ENCODE assay signal across 2 cellular contexts in the genomic region with DNA sequence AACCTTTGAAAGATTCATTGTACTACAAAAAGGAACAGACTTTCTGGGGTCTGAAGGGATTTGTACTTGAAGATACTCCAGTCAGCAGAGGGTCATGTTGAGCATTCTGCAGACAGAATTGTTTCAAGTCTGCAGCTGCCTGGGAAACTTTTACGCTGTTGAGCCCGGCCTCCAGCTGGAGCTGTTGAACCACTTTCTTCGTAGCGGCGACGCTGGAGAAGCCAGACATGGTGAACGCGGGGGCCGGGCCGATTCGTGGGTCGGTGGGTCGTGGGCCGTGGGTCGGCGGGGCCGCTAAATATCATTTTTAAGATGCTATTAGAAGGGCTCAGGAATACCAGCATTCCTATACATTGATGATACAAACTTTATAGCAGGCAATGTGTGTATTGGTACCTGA.
A peak's percentile ranks its signal among the peaks of the same experiment; 100 is the strongest.
TF ChIP-seq lines count a peak whose summit lies in the region.

No MANE protein-coding gene starts in this region.

TF ChIP-seq in GM23338, 12 proteins besides CTCF, POLR2A, EP300 and RAD21 (continues in another document):
- TF ChIP-seq, protein P1, sequence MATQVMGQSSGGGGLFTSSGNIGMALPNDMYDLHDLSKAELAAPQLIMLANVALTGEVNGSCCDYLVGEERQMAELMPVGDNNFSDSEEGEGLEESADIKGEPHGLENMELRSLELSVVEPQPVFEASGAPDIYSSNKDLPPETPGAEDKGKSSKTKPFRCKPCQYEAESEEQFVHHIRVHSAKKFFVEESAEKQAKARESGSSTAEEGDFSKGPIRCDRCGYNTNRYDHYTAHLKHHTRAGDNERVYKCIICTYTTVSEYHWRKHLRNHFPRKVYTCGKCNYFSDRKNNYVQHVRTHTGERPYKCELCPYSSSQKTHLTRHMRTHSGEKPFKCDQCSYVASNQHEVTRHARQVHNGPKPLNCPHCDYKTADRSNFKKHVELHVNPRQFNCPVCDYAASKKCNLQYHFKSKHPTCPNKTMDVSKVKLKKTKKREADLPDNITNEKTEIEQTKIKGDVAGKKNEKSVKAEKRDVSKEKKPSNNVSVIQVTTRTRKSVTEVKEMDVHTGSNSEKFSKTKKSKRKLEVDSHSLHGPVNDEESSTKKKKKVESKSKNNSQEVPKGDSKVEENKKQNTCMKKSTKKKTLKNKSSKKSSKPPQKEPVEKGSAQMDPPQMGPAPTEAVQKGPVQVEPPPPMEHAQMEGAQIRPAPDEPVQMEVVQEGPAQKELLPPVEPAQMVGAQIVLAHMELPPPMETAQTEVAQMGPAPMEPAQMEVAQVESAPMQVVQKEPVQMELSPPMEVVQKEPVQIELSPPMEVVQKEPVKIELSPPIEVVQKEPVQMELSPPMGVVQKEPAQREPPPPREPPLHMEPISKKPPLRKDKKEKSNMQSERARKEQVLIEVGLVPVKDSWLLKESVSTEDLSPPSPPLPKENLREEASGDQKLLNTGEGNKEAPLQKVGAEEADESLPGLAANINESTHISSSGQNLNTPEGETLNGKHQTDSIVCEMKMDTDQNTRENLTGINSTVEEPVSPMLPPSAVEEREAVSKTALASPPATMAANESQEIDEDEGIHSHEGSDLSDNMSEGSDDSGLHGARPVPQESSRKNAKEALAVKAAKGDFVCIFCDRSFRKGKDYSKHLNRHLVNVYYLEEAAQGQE (IDR thresholded peaks at IDR 0.05; ENCODE audit: unreplicated experiment), result no peak
- TF ChIP-seq JUNB (IDR thresholded peaks at IDR 0.05; ENCODE audit: unreplicated experiment) (no peak), EZH2phosphoT487 (IDR thresholded peaks at IDR 0.05; ENCODE audit: unreplicated experiment) (no peak), POLR2AphosphoS5 (IDR thresholded peaks at IDR 0.05; ENCODE audit: low read depth) (no peak), NANOG (IDR thresholded peaks at IDR 0.05; ENCODE audit: borderline replicate concordance) (no peak), ZNF331 (CRISPR knock-in tag; IDR thresholded peaks at IDR 0.05; ENCODE audit: low read depth) (no peak), ZNF114 (CRISPR knock-in tag; IDR thresholded peaks at IDR 0.05) (no peak), ETS1 (IDR thresholded peaks at IDR 0.05) (no peak), EZH2 (IDR thresholded peaks at IDR 0.05; ENCODE audit: low read depth, unreplicated experiment) (no peak)
- TF ChIP-seq, protein P2, sequence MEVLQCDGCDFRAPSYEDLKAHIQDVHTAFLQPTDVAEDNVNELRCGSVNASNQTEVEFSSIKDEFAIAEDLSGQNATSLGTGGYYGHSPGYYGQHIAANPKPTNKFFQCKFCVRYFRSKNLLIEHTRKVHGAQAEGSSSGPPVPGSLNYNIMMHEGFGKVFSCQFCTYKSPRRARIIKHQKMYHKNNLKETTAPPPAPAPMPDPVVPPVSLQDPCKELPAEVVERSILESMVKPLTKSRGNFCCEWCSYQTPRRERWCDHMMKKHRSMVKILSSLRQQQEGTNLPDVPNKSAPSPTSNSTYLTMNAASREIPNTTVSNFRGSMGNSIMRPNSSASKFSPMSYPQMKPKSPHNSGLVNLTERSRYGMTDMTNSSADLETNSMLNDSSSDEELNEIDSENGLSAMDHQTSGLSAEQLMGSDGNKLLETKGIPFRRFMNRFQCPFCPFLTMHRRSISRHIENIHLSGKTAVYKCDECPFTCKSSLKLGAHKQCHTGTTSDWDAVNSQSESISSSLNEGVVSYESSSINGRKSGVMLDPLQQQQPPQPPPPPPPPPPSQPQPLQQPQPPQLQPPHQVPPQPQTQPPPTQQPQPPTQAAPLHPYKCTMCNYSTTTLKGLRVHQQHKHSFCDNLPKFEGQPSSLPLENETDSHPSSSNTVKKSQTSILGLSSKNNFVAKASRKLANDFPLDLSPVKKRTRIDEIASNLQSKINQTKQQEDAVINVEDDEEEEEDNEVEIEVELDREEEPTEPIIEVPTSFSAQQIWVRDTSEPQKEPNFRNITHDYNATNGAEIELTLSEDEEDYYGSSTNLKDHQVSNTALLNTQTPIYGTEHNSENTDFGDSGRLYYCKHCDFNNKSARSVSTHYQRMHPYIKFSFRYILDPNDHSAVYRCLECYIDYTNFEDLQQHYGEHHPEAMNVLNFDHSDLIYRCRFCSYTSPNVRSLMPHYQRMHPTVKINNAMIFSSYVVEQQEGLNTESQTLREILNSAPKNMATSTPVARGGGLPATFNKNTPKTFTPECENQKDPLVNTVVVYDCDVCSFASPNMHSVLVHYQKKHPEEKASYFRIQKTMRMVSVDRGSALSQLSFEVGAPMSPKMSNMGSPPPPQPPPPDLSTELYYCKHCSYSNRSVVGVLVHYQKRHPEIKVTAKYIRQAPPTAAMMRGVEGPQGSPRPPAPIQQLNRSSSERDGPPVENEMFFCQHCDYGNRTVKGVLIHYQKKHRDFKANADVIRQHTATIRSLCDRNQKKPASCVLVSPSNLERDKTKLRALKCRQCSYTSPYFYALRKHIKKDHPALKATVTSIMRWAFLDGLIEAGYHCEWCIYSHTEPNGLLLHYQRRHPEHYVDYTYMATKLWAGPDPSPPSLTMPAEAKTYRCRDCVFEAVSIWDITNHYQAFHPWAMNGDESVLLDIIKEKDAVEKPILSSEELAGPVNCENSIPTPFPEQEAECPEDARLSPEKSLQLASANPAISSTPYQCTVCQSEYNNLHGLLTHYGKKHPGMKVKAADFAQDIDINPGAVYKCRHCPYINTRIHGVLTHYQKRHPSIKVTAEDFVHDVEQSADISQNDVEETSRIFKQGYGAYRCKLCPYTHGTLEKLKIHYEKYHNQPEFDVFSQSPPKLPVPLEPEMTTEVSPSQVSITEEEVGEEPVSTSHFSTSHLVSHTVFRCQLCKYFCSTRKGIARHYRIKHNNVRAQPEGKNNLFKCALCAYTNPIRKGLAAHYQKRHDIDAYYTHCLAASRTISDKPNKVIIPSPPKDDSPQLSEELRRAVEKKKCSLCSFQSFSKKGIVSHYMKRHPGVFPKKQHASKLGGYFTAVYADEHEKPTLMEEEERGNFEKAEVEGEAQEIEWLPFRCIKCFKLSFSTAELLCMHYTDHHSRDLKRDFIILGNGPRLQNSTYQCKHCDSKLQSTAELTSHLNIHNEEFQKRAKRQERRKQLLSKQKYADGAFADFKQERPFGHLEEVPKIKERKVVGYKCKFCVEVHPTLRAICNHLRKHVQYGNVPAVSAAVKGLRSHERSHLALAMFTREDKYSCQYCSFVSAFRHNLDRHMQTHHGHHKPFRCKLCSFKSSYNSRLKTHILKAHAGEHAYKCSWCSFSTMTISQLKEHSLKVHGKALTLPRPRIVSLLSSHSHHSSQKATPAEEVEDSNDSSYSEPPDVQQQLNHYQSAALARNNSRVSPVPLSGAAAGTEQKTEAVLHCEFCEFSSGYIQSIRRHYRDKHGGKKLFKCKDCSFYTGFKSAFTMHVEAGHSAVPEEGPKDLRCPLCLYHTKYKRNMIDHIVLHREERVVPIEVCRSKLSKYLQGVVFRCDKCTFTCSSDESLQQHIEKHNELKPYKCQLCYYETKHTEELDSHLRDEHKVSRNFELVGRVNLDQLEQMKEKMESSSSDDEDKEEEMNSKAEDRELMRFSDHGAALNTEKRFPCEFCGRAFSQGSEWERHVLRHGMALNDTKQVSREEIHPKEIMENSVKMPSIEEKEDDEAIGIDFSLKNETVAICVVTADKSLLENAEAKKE (CRISPR knock-in tag; IDR thresholded peaks at IDR 0.05), result no peak

TF ChIP-seq in K562, 482 proteins besides CTCF, POLR2A, EP300 and RAD21:
- 0 out of 2 replicates have a peak, but pooled peaks have one; percentile 18 for TF ChIP-seq EGR1 (conservative IDR thresholded peaks at IDR 0.05)
- no peak for TF ChIP-seq ZNF77 (CRISPR knock-in tag; IDR thresholded peaks at IDR 0.05)
- no peak for TF ChIP-seq KLF1 (tag; IDR thresholded peaks at IDR 0.05)
- TF ChIP-seq HES1 (IDR thresholded peaks at IDR 0.05; ENCODE audit: low read depth), result no peak
- TF ChIP-seq MYC (IDR thresholded peaks at IDR 0.05; ENCODE audit: low read depth, low read length), result 0 out of 2 replicates have a peak, but pooled peaks have one; percentile 28
- TF ChIP-seq MYC (CRISPR knock-in tag; IDR thresholded peaks at IDR 0.05; ENCODE audit: borderline replicate concordance, low read depth), result no peak
- TF ChIP-seq ELF1 (tag; IDR thresholded peaks at IDR 0.05), result no peak
- TF ChIP-seq SMC3 (conservative IDR thresholded peaks at IDR 0.05; ENCODE audit: insufficient read depth, low read depth, low read length), result 0 out of 2 replicates have a peak, but pooled peaks have one; percentile 17
- peak; percentile 31; the same call in 1 of the 2 replicates for TF ChIP-seq ZBTB7A (IDR thresholded peaks at IDR 0.05; ENCODE audit: borderline replicate concordance, control insufficient read depth, low read depth, low read length)
- peak; percentile 39; the same call in 1 of the 2 replicates for TF ChIP-seq RBFOX2 (IDR thresholded peaks at IDR 0.05; ENCODE audit: low read depth, low read length)
- 0 out of 2 replicates have a peak, but pooled peaks have one; percentile 16 for TF ChIP-seq POLR2G (IDR thresholded peaks at IDR 0.05; ENCODE audit: low read depth, low read length)
